In genomic region chr3:38490288-38490860, GRCh38 we compare ENCODE assay signal across 17 cellular contexts. TPM values are rescaled to one million over a fixed set of nuclear protein-coding genes. Genes with fewer than 3 reads are reported as not detected.
DNase-seq lines count a peak whose midpoint lies in the region; TF ChIP-seq lines count a peak whose summit lies in the region.
"Had no signal": no experiment of that assay in that cellular context is flagged by ENCODE, and none has a peak within 500 bp of the region (broad histone marks: within the 10 kb centered on the region; RNA-seq: fewer than 3 reads in every experiment).

No MANE protein-coding gene starts in this region.

- no peak for TF ChIP-seq CTCF in AG10803 (conservative IDR thresholded peaks at IDR 0.05; ENCODE audit: low read length)
- TF ChIP-seq CTCF in osteoblast (IDR thresholded peaks at IDR 0.05; ENCODE audit: extremely low read depth, low read depth, low read length): no peak

- no peaks in the 10 kb centered on the region for H3K4me1 Mint-ChIP-seq in activated T-helper 2 cell treated with anti-CD3 and anti-CD28 coated beads, Interferon-gamma antibody, Interleukin-2, Interleukin-4, amounts not matched to agents 10 μg/mL and 5 μg/mL and 100 μg/mL, durations not matched to agents 14 hours and 24 hours and 36 hours (ENCODE audit: low read depth)
- H3K4me1 Mint-ChIP-seq: CD14-positive monocyte had no signal

- no peak overlapping the region for H2AFZ ChIP-seq in osteoblast (ENCODE audit: low read length)

- H3K27ac ChIP-seq in osteoblast (ENCODE audit: low read depth, low read length): no peak overlapping the region

- no peak overlapping the region for H3K4me2 ChIP-seq in osteoblast (ENCODE audit: insufficient read depth, low read length)

- DNase-seq in AG10803 (ENCODE audit: low read depth) (peak; percentile 10), NCI-H2171 treated with DMSO at 0.1 percent for 48 hours (lab: John Stamatoyannopoulos, UW) (peak; percentile 66), fibroblast of gingiva (ENCODE audit: low read depth) (peak; percentile 25), osteoblast (ENCODE audit: insufficient read length, low spot score, missing footprints) (peak; percentile 60), activated gamma-delta T cell (lab: John Stamatoyannopoulos, UW) (no peak), GM19240 (ENCODE audit: insufficient read length, low spot score) (no peak), KBM-7 (no peak)
- no peak for DNase-seq in activated T-helper 2 cell treated with anti-CD3 and anti-CD28 coated beads, Interferon-gamma antibody, Interleukin-2, Interleukin-4, amounts not matched to agents 10 μg/mL and 5 μg/mL and 100 μg/mL, durations not matched to agents 14 hours and 24 hours and 36 hours (ENCODE audit: low spot score)
- DNase-seq: Caco-2, DMS79, GOT3, HFFc6, Karpas-422, NCI-H187 treated with DMSO at 0.1 percent for 48 hours, NCI-H526 treated with DMSO at 0.1 percent for 48 hours, SIG-M5 had no signal

- H3K36me3 ChIP-seq in osteoblast (ENCODE audit: insufficient read depth, low read length): no peaks in the 10 kb centered on the region

- in situ Hi-C loops in KBM-7 (cut with MboI; ENCODE audit: low pct_unique_long_range_greater_than_20kb, low sequenced_read_pairs): loop anchor here (25.0 kb wide), 1 partner anchor 353 kb away; the partner anchor contains the start of genes ACAA1 and MYD88

- no peaks in the 10 kb centered on the region for H3K4me1 ChIP-seq in osteoblast (ENCODE audit: insufficient read depth, low read length)
- H3K4me1 ChIP-seq: Caco-2 had no signal

- H4K20me1 ChIP-seq in osteoblast (ENCODE audit: insufficient read depth, low read length): no peaks in the 10 kb centered on the region

- H3K4me3 ChIP-seq in AG10803 (ENCODE audit: low read length) (no peak overlapping the region), osteoblast (ENCODE audit: insufficient read depth, low read length) (no peak overlapping the region)

- no peaks in the 10 kb centered on the region for H3K9me3 Mint-ChIP-seq in activated T-helper 2 cell treated with anti-CD3 and anti-CD28 coated beads, Interferon-gamma antibody, Interleukin-2, Interleukin-4, amounts not matched to agents 10 μg/mL and 5 μg/mL and 100 μg/mL, durations not matched to agents 14 hours and 24 hours and 36 hours
- H3K9me3 Mint-ChIP-seq: CD14-positive monocyte, HFFc6 had no signal

- H3K27ac Mint-ChIP-seq in activated T-helper 2 cell treated with anti-CD3 and anti-CD28 coated beads, Interferon-gamma antibody, Interleukin-2, Interleukin-4, amounts not matched to agents 10 μg/mL and 5 μg/mL and 100 μg/mL, durations not matched to agents 14 hours and 24 hours and 36 hours: no peak overlapping the region
- H3K27ac Mint-ChIP-seq: HFFc6 had no signal

- intact Hi-C loops in activated T-helper 2 cell treated with anti-CD3 and anti-CD28 coated beads, Interferon-gamma antibody, Interleukin-2, Interleukin-4, amounts not matched to agents 10 μg/mL and 5 μg/mL and 100 μg/mL, durations not matched to agents 14 hours and 24 hours and 36 hours (cut with micrococcal nuclease): no loop called here

- no peaks in the 10 kb centered on the region for H3K27me3 Mint-ChIP-seq in activated T-helper 2 cell treated with anti-CD3 and anti-CD28 coated beads, Interferon-gamma antibody, Interleukin-2, Interleukin-4, amounts not matched to agents 10 μg/mL and 5 μg/mL and 100 μg/mL, durations not matched to agents 14 hours and 24 hours and 36 hours (ENCODE audit: low read depth)

- no peaks in the 10 kb centered on the region for H3K27me3 ChIP-seq in osteoblast (ENCODE audit: insufficient read depth, low read length)

- no peaks in the 10 kb centered on the region for H3K9me3 ChIP-seq in osteoblast (ENCODE audit: low read depth, low read length)
- H3K9me3 ChIP-seq: Caco-2 had no signal

- no peak overlapping the region for H3K4me3 Mint-ChIP-seq in activated T-helper 2 cell treated with anti-CD3 and anti-CD28 coated beads, Interferon-gamma antibody, Interleukin-2, Interleukin-4, amounts not matched to agents 10 μg/mL and 5 μg/mL and 100 μg/mL, durations not matched to agents 14 hours and 24 hours and 36 hours (ENCODE audit: low read depth)
- H3K4me3 Mint-ChIP-seq: CD14-positive monocyte, HFFc6 had no signal

- H3K36me3 Mint-ChIP-seq in activated T-helper 2 cell treated with anti-CD3 and anti-CD28 coated beads, Interferon-gamma antibody, Interleukin-2, Interleukin-4, amounts not matched to agents 10 μg/mL and 5 μg/mL and 100 μg/mL, durations not matched to agents 14 hours and 24 hours and 36 hours (ENCODE audit: low read depth): no peaks in the 10 kb centered on the region
- H3K36me3 Mint-ChIP-seq: CD14-positive monocyte had no signal

- H3K79me2 ChIP-seq in osteoblast (ENCODE audit: insufficient read depth, low read length): no peaks in the 10 kb centered on the region

RNA-seq across cellular contexts. Expression of gene EXOG, which starts 5.8 kb away (rescaled TPM):
- 14.5 and 20.0 TPM in 2 replicates for total RNA-seq in osteoblast
- total RNA-seq in activated T-helper 2 cell treated with anti-CD3 and anti-CD28 coated beads, Interferon-gamma antibody, Interleukin-2, Interleukin-4, amounts not matched to agents 10 μg/mL and 5 μg/mL and 100 μg/mL, durations not matched to agents 14 hours and 24 hours and 36 hours: 13.7 and 14.0 TPM in 2 replicates

RNA-seq across cellular contexts. Expression of gene ACVR2B, which starts 36.7 kb away (rescaled TPM):
- 2.9 and 3.6 TPM in 2 replicates for total RNA-seq in osteoblast
- 10.3 and 12.0 TPM in 2 replicates for total RNA-seq in activated T-helper 2 cell treated with anti-CD3 and anti-CD28 coated beads, Interferon-gamma antibody, Interleukin-2, Interleukin-4, amounts not matched to agents 10 μg/mL and 5 μg/mL and 100 μg/mL, durations not matched to agents 14 hours and 24 hours and 36 hours

Comparison
In these comparisons a context has a peak if more than half of its experiments do, and no peak if none do; other contexts are left out.
1. DNase-seq: peak in AG10803 (single experiment), NCI-H2171 treated with DMSO at 0.1 percent for 48 hours (single experiment), fibroblast of gingiva (single experiment) and osteoblast (single experiment); none in activated gamma-delta T cell (single experiment), GM19240 (single experiment), KBM-7 (single experiment) and activated T-helper 2 cell treated with anti-CD3 and anti-CD28 coated beads, Interferon-gamma antibody, Interleukin-2, Interleukin-4, amounts not matched to agents 10 μg/mL and 5 μg/mL and 100 μg/mL, durations not matched to agents 14 hours and 24 hours and 36 hours (single experiment).